Comparison of ENCODE assay signal across 1 cellular context in the genomic region with DNA sequence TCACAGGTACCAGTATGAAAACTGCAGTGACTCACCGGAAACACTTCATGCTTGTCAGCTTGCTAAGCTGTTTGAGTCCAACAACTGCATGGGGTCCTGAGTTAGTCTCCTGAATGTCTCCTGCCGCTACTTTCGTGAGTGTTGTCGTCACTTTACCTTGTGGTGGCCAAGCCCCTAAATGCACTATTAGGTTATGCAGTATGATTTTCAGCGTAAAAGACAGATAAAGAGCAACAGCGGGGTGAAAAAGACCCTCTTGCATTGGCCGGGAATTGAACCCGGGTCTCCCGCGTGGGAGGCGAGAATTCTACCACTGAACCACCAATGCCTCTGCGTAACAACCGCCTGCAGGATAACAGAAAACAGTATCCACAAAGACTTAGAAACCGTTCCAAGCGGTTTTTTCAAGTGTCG.
TF ChIP-seq lines count a peak whose summit lies in the region.

No MANE protein-coding gene starts in this region.

TF ChIP-seq in HepG2, 621 proteins besides CTCF, POLR2A, EP300 and RAD21 (continued from another document):
- TF ChIP-seq ZFP37 (CRISPR knock-in tag; IDR thresholded peaks at IDR 0.05; ENCODE audit: borderline replicate concordance) (peak; percentile 53; the same call in 1 of the 2 replicates), ZNF766 (CRISPR knock-in tag; IDR thresholded peaks at IDR 0.05; ENCODE audit: borderline replicate concordance) (0 out of 2 replicates have a peak, but pooled peaks have one; percentile 22), ZNF264 (CRISPR knock-in tag; IDR thresholded peaks at IDR 0.05) (peak; percentile 60; the same call in 1 of the 2 replicates), HCFC1 (IDR thresholded peaks at IDR 0.05; ENCODE audit: low read depth, low read length) (peak; percentile 25; the same call in 1 of the 2 replicates), DNMT3B (CRISPR knock-in tag; conservative IDR thresholded peaks at IDR 0.05) (0 out of 2 replicates have a peak, but pooled peaks have one; percentile 27), GATAD1 (CRISPR knock-in tag; IDR thresholded peaks at IDR 0.05) (peak; percentile 57; the same call in 1 of the 2 replicates), FOSL2 (CRISPR knock-in tag; IDR thresholded peaks at IDR 0.05) (peak; percentile 75), ZFP62 (CRISPR knock-in tag; IDR thresholded peaks at IDR 0.05) (0 out of 2 replicates have a peak, but pooled peaks have one; percentile 37), ZNF232 (CRISPR knock-in tag; IDR thresholded peaks at IDR 0.05; ENCODE audit: borderline replicate concordance) (0 out of 2 replicates have a peak, but pooled peaks have one; percentile 38)
- TF ChIP-seq, protein P1, sequence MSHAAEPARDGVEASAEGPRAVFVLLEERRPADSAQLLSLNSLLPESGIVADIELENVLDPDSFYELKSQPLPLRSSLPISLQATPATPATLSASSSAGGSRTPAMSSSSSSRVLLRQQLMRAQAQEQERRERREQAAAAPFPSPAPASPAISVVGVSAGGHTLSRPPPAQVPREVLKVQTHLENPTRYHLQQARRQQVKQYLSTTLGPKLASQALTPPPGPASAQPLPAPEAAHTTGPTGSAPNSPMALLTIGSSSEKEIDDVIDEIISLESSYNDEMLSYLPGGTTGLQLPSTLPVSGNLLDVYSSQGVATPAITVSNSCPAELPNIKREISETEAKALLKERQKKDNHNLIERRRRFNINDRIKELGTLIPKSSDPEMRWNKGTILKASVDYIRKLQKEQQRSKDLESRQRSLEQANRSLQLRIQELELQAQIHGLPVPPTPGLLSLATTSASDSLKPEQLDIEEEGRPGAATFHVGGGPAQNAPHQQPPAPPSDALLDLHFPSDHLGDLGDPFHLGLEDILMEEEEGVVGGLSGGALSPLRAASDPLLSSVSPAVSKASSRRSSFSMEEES (CRISPR knock-in tag; IDR thresholded peaks at IDR 0.05): 0 out of 2 replicates have a peak, but pooled peaks have one; percentile 25
